ENCODE assay signal across 1 cellular context in genomic region chr2:96918092-96918753, GRCh38.
TF ChIP-seq lines count a peak whose summit lies in the region.

No MANE protein-coding gene starts in this region.

TF ChIP-seq in K562, 482 proteins besides CTCF, POLR2A, EP300 and RAD21 (continued from another document):
- TF ChIP-seq, protein P1, sequence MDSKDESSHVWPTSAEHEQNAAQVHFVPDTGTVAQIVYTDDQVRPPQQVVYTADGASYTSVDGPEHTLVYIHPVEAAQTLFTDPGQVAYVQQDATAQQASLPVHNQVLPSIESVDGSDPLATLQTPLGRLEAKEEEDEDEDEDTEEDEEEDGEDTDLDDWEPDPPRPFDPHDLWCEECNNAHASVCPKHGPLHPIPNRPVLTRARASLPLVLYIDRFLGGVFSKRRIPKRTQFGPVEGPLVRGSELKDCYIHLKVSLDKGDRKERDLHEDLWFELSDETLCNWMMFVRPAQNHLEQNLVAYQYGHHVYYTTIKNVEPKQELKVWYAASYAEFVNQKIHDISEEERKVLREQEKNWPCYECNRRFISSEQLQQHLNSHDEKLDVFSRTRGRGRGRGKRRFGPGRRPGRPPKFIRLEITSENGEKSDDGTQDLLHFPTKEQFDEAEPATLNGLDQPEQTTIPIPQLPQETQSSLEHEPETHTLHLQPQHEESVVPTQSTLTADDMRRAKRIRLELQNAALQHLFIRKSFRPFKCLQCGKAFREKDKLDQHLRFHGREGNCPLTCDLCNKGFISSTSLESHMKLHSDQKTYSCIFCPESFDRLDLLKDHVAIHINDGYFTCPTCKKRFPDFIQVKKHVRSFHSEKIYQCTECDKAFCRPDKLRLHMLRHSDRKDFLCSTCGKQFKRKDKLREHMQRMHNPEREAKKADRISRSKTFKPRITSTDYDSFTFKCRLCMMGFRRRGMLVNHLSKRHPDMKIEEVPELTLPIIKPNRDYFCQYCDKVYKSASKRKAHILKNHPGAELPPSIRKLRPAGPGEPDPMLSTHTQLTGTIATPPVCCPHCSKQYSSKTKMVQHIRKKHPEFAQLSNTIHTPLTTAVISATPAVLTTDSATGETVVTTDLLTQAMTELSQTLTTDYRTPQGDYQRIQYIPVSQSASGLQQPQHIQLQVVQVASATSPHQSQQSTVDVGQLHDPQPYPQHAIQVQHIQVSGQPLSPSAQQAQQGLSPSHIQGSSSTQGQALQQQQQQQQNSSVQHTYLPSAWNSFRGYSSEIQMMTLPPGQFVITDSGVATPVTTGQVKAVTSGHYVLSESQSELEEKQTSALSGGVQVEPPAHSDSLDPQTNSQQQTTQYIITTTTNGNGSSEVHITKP (IDR thresholded peaks at IDR 0.05; ENCODE audit: partially characterized antibody): peak; percentile 28
- TF ChIP-seq, protein P2, sequence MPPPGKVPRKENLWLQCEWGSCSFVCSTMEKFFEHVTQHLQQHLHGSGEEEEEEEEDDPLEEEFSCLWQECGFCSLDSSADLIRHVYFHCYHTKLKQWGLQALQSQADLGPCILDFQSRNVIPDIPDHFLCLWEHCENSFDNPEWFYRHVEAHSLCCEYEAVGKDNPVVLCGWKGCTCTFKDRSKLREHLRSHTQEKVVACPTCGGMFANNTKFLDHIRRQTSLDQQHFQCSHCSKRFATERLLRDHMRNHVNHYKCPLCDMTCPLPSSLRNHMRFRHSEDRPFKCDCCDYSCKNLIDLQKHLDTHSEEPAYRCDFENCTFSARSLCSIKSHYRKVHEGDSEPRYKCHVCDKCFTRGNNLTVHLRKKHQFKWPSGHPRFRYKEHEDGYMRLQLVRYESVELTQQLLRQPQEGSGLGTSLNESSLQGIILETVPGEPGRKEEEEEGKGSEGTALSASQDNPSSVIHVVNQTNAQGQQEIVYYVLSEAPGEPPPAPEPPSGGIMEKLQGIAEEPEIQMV (tag; conservative IDR thresholded peaks at IDR 0.05; ENCODE audit: low read depth): no peak
- TF ChIP-seq IRF1 (CRISPR knock-in tag; IDR thresholded peaks at IDR 0.05; ENCODE audit: borderline replicate concordance) (no peak), MBD1 (CRISPR knock-in tag; IDR thresholded peaks at IDR 0.05) (no peak), ZFP91 (CRISPR knock-in tag; IDR thresholded peaks at IDR 0.05) (no peak), MYC (IDR thresholded peaks at IDR 0.05; ENCODE audit: low read depth, low read length) (no peak), MYC (CRISPR knock-in tag; IDR thresholded peaks at IDR 0.05; ENCODE audit: borderline replicate concordance, low read depth) (no peak), SMARCA5 (IDR thresholded peaks at IDR 0.05) (peak; percentile 55; the same call in 1 of the 2 replicates), NFRKB (IDR thresholded peaks at IDR 0.05; ENCODE audit: low read depth) (no peak), ELK3 (CRISPR knock-in tag; IDR thresholded peaks at IDR 0.05) (no peak), PHB2 (IDR thresholded peaks at IDR 0.05; ENCODE audit: low read depth) (peak; percentile 36; the same call in 1 of the 2 replicates), NCOA2 (IDR thresholded peaks at IDR 0.05; ENCODE audit: partially characterized antibody in 2 of 2) (no peak), ZNF384 (IDR thresholded peaks at IDR 0.05; ENCODE audit: low read depth, low read length) (0 out of 2 replicates have a peak, but pooled peaks have one; percentile 15), PTRF (tag; IDR thresholded peaks at IDR 0.05) (no peak), ZNF274 (IDR thresholded peaks at IDR 0.05; ENCODE audit: borderline replicate concordance, low read depth, low read length) (peak; percentile 37; the same call in 1 of the 2 replicates), FOXK2 (conservative IDR thresholded peaks at IDR 0.05 in 1 of 2, IDR thresholded peaks at IDR 0.05 in 1 of 2; ENCODE audit: low read depth in 2 of 2) (peak in 1 of 2 experiments; percentile 12; a peak in 1 of 4 replicates), CBFA2T2 (conservative IDR thresholded peaks at IDR 0.05) (no peak), DACH1 (IDR thresholded peaks at IDR 0.05; ENCODE audit: partially characterized antibody) (peak; percentile 73)
- TF ChIP-seq, protein P3, sequence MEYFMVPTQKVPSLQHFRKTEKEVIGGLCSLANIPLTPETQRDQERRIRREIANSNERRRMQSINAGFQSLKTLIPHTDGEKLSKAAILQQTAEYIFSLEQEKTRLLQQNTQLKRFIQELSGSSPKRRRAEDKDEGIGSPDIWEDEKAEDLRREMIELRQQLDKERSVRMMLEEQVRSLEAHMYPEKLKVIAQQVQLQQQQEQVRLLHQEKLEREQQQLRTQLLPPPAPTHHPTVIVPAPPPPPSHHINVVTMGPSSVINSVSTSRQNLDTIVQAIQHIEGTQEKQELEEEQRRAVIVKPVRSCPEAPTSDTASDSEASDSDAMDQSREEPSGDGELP (CRISPR knock-in tag; IDR thresholded peaks at IDR 0.05; ENCODE audit: borderline replicate concordance): no peak
